16 cellular contexts compared by ENCODE assay signal in the genomic region with DNA sequence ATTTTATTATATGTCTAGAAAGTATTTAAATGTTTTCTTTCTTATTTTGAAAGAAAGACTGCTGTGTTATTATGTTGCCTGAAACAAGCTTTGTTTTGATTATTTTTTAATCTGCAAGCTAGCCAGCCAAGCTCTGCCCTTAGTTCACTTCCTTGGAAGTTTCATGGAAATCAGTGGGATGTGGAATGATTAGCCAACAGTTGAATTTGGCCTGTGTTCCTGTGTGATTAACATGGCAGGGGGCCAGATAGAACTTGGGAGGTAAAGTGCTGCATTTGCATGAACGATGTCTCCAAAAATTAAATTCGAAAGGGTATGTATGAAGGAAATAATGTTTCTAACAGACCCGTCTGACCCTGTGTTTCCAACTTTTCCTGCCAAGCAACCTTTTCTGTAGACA.
"Had no signal": no experiment of that assay in that cellular context is flagged by ENCODE, and none has a peak within 500 bp of the region (broad histone marks: within the 10 kb centered on the region; RNA-seq: fewer than 3 reads in every experiment).

No MANE protein-coding gene starts in this region.

- H3K27me3 ChIP-seq: adrenal gland had no signal

- H3K4me3 Mint-ChIP-seq: activated naive CD4-positive, alpha-beta T cell treated with anti-CD3 and anti-CD28 coated beads, Interleukin-2, amount 50 U/mL, for 24 hours; activated T-cell treated with anti-CD3 and anti-CD28 coated beads, Interleukin-2, amount 50 U/mL, for 72 hours; dendritic cell treated with granulocyte-macrophage colony-stimulating factor and Interleukin-4, amounts not matched to agents 40 ng/mL and 50 ng/mL, for 4 days; naive thymus-derived CD8-positive, alpha-beta T cell; T-helper 17 cell had no signal

- H3K4me1 ChIP-seq: adrenal gland, gastrocnemius medialis, parathyroid adenoma had no signal

- H3K79me2 ChIP-seq: parathyroid adenoma had no signal

- H3K9ac ChIP-seq: parathyroid adenoma had no signal

- H3K36me3 Mint-ChIP-seq: activated naive CD4-positive, alpha-beta T cell treated with anti-CD3 and anti-CD28 coated beads, Interleukin-2, amount 50 U/mL, for 24 hours; naive thymus-derived CD8-positive, alpha-beta T cell had no signal

- H3K4me1 Mint-ChIP-seq: activated naive CD4-positive, alpha-beta T cell treated with anti-CD3 and anti-CD28 coated beads, Interleukin-2, amount 50 U/mL, for 24 hours; naive thymus-derived CD8-positive, alpha-beta T cell; T-helper 17 cell had no signal

- H3K9me3 Mint-ChIP-seq: activated naive CD4-positive, alpha-beta T cell treated with anti-CD3 and anti-CD28 coated beads, Interleukin-2, amount 50 U/mL, for 24 hours; activated T-cell treated with anti-CD3 and anti-CD28 coated beads, Interleukin-2, amount 50 U/mL, for 72 hours; dendritic cell treated with granulocyte-macrophage colony-stimulating factor and Interleukin-4, amounts not matched to agents 40 ng/mL and 50 ng/mL, for 4 days; naive thymus-derived CD8-positive, alpha-beta T cell had no signal

- ATAC-seq: activated T-cell treated with anti-CD3 and anti-CD28 coated beads, Interleukin-2, amount 50 U/mL, for 72 hours; gastrocnemius medialis; naive thymus-derived CD8-positive, alpha-beta T cell; T-helper 17 cell had no signal

- H3K27ac ChIP-seq: adrenal gland, gastrocnemius medialis, parathyroid adenoma, VCaP had no signal

- DNase-seq: activated CD4-positive, alpha-beta T cell treated with anti-CD3 and anti-CD28 coated beads, Interleukin-2, amount 50 U/mL, for 1 hour; activated CD4-positive, CD25-positive, alpha-beta regulatory T cell treated with anti-CD3 and anti-CD28 coated beads, Interleukin-2, amount 50 U/mL, for 72 hours; activated CD8-positive, alpha-beta memory T cell treated with anti-CD3 and anti-CD28 coated beads, Interleukin-2, amount 50 U/mL, for 4 hours; activated effector memory CD4-positive, alpha-beta T cell treated with anti-CD3 and anti-CD28 coated beads, Interleukin-2, amount 50 U/mL, for 16 hours; activated T-cell treated with anti-CD3 and anti-CD28 coated beads, Interleukin-2, amount 50 U/mL, for 72 hours; effector CD8-positive, alpha-beta T cell; gastrocnemius medialis; head of caudate nucleus; naive thymus-derived CD8-positive, alpha-beta T cell; stimulated activated naive CD4-positive, alpha-beta T cell; T-helper 17 cell had no signal

- H3K36me3 ChIP-seq: adrenal gland, gastrocnemius medialis had no signal

- H2AFZ ChIP-seq: parathyroid adenoma had no signal

- H3K27me3 Mint-ChIP-seq: dendritic cell treated with granulocyte-macrophage colony-stimulating factor and Interleukin-4, amounts not matched to agents 40 ng/mL and 50 ng/mL, for 4 days had no signal

- H3K9me3 ChIP-seq: adrenal gland, gastrocnemius medialis had no signal

- H3K4me3 ChIP-seq: adrenal gland, gastrocnemius medialis had no signal

- H3K27ac Mint-ChIP-seq: activated naive CD4-positive, alpha-beta T cell treated with anti-CD3 and anti-CD28 coated beads, Interleukin-2, amount 50 U/mL, for 24 hours; activated T-cell treated with anti-CD3 and anti-CD28 coated beads, Interleukin-2, amount 50 U/mL, for 72 hours; dendritic cell treated with granulocyte-macrophage colony-stimulating factor and Interleukin-4, amounts not matched to agents 40 ng/mL and 50 ng/mL, for 4 days; naive thymus-derived CD8-positive, alpha-beta T cell; T-helper 17 cell had no signal
